Comparison of ENCODE assay signal across 1 cellular context in genomic region chr3:9302425-9303181, GRCh38.
TF ChIP-seq lines count a peak whose summit lies in the region.

No MANE protein-coding gene starts in this region.

TF ChIP-seq in K562, 482 proteins besides CTCF, POLR2A, EP300 and RAD21 (continued from another document):
- TF ChIP-seq HBP1 (CRISPR knock-in tag; IDR thresholded peaks at IDR 0.05) (no peak), XRCC5 (IDR thresholded peaks at IDR 0.05; ENCODE audit: low read depth, low read length) (0 out of 2 replicates have a peak, but pooled peaks have one; percentile 35), TAF9B (IDR thresholded peaks at IDR 0.05; ENCODE audit: partially characterized antibody) (no peak), STAG1 (CRISPR knock-in tag; IDR thresholded peaks at IDR 0.05; ENCODE audit: borderline replicate concordance) (peak; percentile 85; the same call in 1 of the 2 replicates), HDAC3 (IDR thresholded peaks at IDR 0.05; ENCODE audit: borderline replicate concordance, partially characterized antibody) (no peak)
- TF ChIP-seq, protein P1, sequence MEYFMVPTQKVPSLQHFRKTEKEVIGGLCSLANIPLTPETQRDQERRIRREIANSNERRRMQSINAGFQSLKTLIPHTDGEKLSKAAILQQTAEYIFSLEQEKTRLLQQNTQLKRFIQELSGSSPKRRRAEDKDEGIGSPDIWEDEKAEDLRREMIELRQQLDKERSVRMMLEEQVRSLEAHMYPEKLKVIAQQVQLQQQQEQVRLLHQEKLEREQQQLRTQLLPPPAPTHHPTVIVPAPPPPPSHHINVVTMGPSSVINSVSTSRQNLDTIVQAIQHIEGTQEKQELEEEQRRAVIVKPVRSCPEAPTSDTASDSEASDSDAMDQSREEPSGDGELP (CRISPR knock-in tag; IDR thresholded peaks at IDR 0.05; ENCODE audit: borderline replicate concordance): peak; percentile 41; the same call in 1 of the 2 replicates
